In the genomic region with DNA sequence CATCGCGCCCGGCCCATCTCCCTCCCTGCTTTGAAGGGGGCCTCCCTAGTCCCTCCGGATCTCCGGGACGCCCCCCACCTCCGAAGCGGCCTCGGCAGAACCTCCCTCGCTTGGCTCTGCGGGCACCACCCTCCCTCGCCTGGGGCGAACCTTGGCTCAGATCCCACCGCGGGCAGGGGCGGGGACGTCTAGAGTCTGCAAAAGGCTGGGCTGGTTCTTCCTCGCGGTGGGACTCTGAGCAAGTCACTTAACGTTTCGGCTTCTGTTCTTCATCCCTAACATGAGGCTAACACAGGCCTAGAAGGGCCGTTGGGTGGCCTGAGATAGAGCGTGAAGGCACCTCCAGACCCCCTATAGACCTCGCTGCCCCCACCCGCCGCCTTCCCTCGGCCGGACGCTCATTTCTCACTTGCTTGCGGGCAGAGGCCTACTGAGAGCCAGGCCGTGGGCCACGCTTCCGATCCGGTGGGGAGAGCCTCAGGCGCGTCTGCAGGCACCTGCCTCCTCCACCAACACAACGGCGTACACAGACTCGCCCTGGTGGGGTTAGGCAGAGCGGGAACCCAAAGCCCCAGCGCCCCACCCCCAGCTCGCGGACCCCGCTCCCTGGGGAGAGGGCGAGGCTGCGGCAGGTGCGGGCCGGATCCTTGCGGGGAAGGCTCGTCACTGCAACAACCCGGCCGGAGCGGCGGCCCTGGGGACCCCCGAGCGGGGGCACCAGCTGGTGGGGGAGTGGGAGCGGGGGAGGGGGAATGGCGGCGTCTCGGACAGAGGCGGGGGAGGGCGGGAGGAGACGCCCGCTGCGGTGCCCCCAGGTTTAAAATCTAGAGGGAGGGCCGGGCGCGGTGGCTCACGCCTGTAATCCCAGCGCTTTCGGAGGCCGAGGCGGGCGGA, we compare ENCODE assay signal across 8 cellular contexts. TPM values are rescaled to one million over a fixed set of nuclear protein-coding genes. Genes with fewer than 3 reads are reported as not detected.
DNase-seq lines count a peak whose midpoint lies in the region; ATAC-seq and TF ChIP-seq lines count a peak whose summit lies in the region.

No MANE protein-coding gene starts in this region.

- H3K9me3 ChIP-seq in DOHH2 (ENCODE audit: control insufficient read depth, insufficient read depth, low read length) (no peaks in the 10 kb centered on the region), fibroblast of lung (ENCODE audit: control insufficient read depth, insufficient read depth, low read depth, low read length) (no peaks in the 10 kb centered on the region), neuron (ENCODE audit: low read length) (no peaks in the 10 kb centered on the region)

- H3K36me3 Mint-ChIP-seq in activated T-cell treated with anti-CD3 and anti-CD28 coated beads, Interleukin-2, amount 50 U/mL, for 24 hours (ENCODE audit: low read depth): no peaks in the 10 kb centered on the region

- H4K20me1 ChIP-seq in DOHH2 (ENCODE audit: control insufficient read depth, insufficient read depth, low read depth, low read length) (no peaks in the 10 kb centered on the region), fibroblast of lung (ENCODE audit: control insufficient read depth, extremely low read depth, insufficient read depth, low read length) (no peaks in the 10 kb centered on the region)

- H3K4me2 ChIP-seq in DOHH2 (ENCODE audit: low read length) (peak overlapping the region; percentile 94), fibroblast of lung (ENCODE audit: extremely low read depth, insufficient read depth, low read length) (peak overlapping the region; percentile 25)

- DNase-seq in NCI-H226 (peak; percentile 92), fibroblast of lung (ENCODE audit: low read depth in 2 of 2) (peak; percentile 34 to 67), substantia nigra (lab: John Stamatoyannopoulos, UW) (peak in 13 of 49 donors; percentile 4 to 65 (median 31)), midbrain (lab: John Stamatoyannopoulos, UW) (no peak)
- peak; percentile 81 for DNase-seq in activated T-cell treated with anti-CD3 and anti-CD28 coated beads, Interleukin-2, amount 50 U/mL, for 24 hours

- peak overlapping the region; percentile 75 for H3K27ac Mint-ChIP-seq in activated T-cell treated with anti-CD3 and anti-CD28 coated beads, Interleukin-2, amount 50 U/mL, for 24 hours

- TF ChIP-seq CTCF in DOHH2 (IDR thresholded peaks at IDR 0.05; ENCODE audit: low read depth, low read length, poor library complexity, severe bottlenecking) (no peak), fibroblast of lung (conservative IDR thresholded peaks at IDR 0.05 in 1 of 2, IDR thresholded peaks at IDR 0.05 in 1 of 2; ENCODE audit: low read depth in 1 of 2, low read length in 2 of 2) (no peak)

- peaks cover 2% of the 10 kb centered on the region for H3K27me3 Mint-ChIP-seq in activated T-cell treated with anti-CD3 and anti-CD28 coated beads, Interleukin-2, amount 50 U/mL, for 24 hours

- ATAC-seq in GM21529 (IDR thresholded peaks at IDR 0.05; ENCODE audit: unreplicated experiment): no peak

- H3K4me1 ChIP-seq in DOHH2 (ENCODE audit: control insufficient read depth, low read length) (peaks cover 63% of the 10 kb centered on the region), fibroblast of lung (ENCODE audit: control insufficient read depth, extremely low read depth, insufficient read depth, low read length) (peaks cover 15% of the 10 kb centered on the region), neuron (ENCODE audit: insufficient read depth, low read length) (peaks cover 14% of the 10 kb centered on the region)

- peaks cover 4% of the 10 kb centered on the region for H3K27me3 ChIP-seq in DOHH2 (ENCODE audit: control insufficient read depth, low read length)
- no peaks in the 10 kb centered on the region for H3K27me3 ChIP-seq in fibroblast of lung (ENCODE audit: control insufficient read depth, insufficient read depth, low read length)
- H3K27me3 ChIP-seq in neuron (ENCODE audit: insufficient read depth, low read length): no peaks in the 10 kb centered on the region

- peak overlapping the region; percentile 75 for H3K4me3 Mint-ChIP-seq in activated T-cell treated with anti-CD3 and anti-CD28 coated beads, Interleukin-2, amount 50 U/mL, for 24 hours

- peaks cover 19% of the 10 kb centered on the region for H3F3A ChIP-seq in DOHH2 (ENCODE audit: control insufficient read depth, insufficient read depth)

- H2AFZ ChIP-seq in fibroblast of lung (ENCODE audit: low read length) (no peak overlapping the region), neuron (ENCODE audit: low read depth, low read length) (no peak overlapping the region)

- H3K36me3 ChIP-seq in DOHH2 (ENCODE audit: control insufficient read depth, low read length): peaks cover 2% of the 10 kb centered on the region; the same call in 1 of the 2 replicates
- H3K36me3 ChIP-seq in fibroblast of lung (ENCODE audit: control insufficient read depth, insufficient read depth, low read length): peaks cover 12% of the 10 kb centered on the region
- H3K36me3 ChIP-seq in neuron (ENCODE audit: insufficient read depth, low read length): peaks cover under 1% of the 10 kb centered on the region

- H3K27ac ChIP-seq in DOHH2 (ENCODE audit: low read depth, low read length) (peak overlapping the region; percentile 84), fibroblast of lung (ENCODE audit: insufficient read depth, low read length) (peak overlapping the region; percentile 68), substantia nigra (ENCODE audit: low read depth, low read length, poor library complexity, severe bottlenecking) (peak overlapping the region; percentile 38)

- H3K9me2 ChIP-seq in DOHH2 (replicated peaks; ENCODE audit: control insufficient read depth, low read length): no peaks in the 10 kb centered on the region

- H3K9ac ChIP-seq in fibroblast of lung (ENCODE audit: insufficient read depth, low read length): peak overlapping the region; percentile 8

- no peaks in the 10 kb centered on the region for H3K9me3 Mint-ChIP-seq in activated T-cell treated with anti-CD3 and anti-CD28 coated beads, Interleukin-2, amount 50 U/mL, for 24 hours

- H3K79me2 ChIP-seq in DOHH2 (ENCODE audit: control insufficient read depth, low read length): peaks cover 2% of the 10 kb centered on the region; the same call in 1 of the 2 replicates
- peaks cover 43% of the 10 kb centered on the region for H3K79me2 ChIP-seq in fibroblast of lung (ENCODE audit: control insufficient read depth, insufficient read depth, low read length)

- H3K4me3 ChIP-seq in DOHH2 (ENCODE audit: low read length): peak overlapping the region; percentile 82
- peak overlapping the region in 2 of 4 experiments; percentile 42 to 56 for H3K4me3 ChIP-seq in fibroblast of lung (replicated peaks in 1 of 4; ENCODE audit: control extremely low read depth in 1 of 4, insufficient read depth in 1 of 4, low read depth in 3 of 4, low read length in 4 of 4)
- peak overlapping the region; percentile 41 for H3K4me3 ChIP-seq in neuron (ENCODE audit: low read length)

- peaks cover 36% of the 10 kb centered on the region for H3K4me1 Mint-ChIP-seq in activated T-cell treated with anti-CD3 and anti-CD28 coated beads, Interleukin-2, amount 50 U/mL, for 24 hours (ENCODE audit: low read depth)

RNA-seq across cellular contexts. Expression of a gene that starts 5.4 kb away (rescaled TPM):
- 113 and 190 TPM in 2 replicates for total RNA-seq in fibroblast of lung
- polyA plus RNA-seq in fibroblast of lung: 164 and 180 TPM in 2 replicates
- 224 and 226 TPM in 2 replicates for polyA plus RNA-seq in fibroblast of lung (2012)
- polyA minus RNA-seq in fibroblast of lung (ENCODE audit: low replicate concordance): 842 and 992 TPM in 2 replicates

RNA-seq across cellular contexts. Expression of a gene that starts 29.4 kb away (rescaled TPM):
- 32.1 and 34.5 TPM in 2 replicates for total RNA-seq in fibroblast of lung
- 18.6 and 21.0 TPM in 2 replicates for polyA plus RNA-seq in fibroblast of lung
- 19.6 and 21.9 TPM in 2 replicates for polyA plus RNA-seq in fibroblast of lung (2012)
- polyA minus RNA-seq in fibroblast of lung (ENCODE audit: low replicate concordance): 51.3 and 54.5 TPM in 2 replicates

RNA-seq across cellular contexts. Expression of a gene that starts 31.0 kb away (rescaled TPM):
- 105 and 120 TPM in 2 replicates for total RNA-seq in fibroblast of lung
- polyA plus RNA-seq in fibroblast of lung: 119 and 138 TPM in 2 replicates
- polyA plus RNA-seq in fibroblast of lung (2012): 58.3 and 63.7 TPM in 2 replicates
- 34.5 and 37.5 TPM in 2 replicates for polyA minus RNA-seq in fibroblast of lung (ENCODE audit: low replicate concordance)
